Comparison of ENCODE assay signal across 17 cellular contexts in genomic region chr5:34552686-34553085, GRCh38.
DNase-seq lines count a peak whose midpoint lies in the region; ATAC-seq, FAIRE-seq and TF ChIP-seq lines count a peak whose summit lies in the region.
"Had no signal": no experiment of that assay in that cellular context is flagged by ENCODE, and none has a peak within 500 bp of the region (broad histone marks: within the 10 kb centered on the region; RNA-seq: fewer than 3 reads in every experiment).

No MANE protein-coding gene starts in this region.

- TF ChIP-seq EP300 in K562 (IDR thresholded peaks at IDR 0.05; ENCODE audit: low read length): no peak
- no peak for TF ChIP-seq EP300 in sigmoid colon (IDR thresholded peaks at IDR 0.05)

- no peak for TF ChIP-seq RAD21 in K562 (CRISPR knock-in tag; conservative IDR thresholded peaks at IDR 0.05 in 1 of 2, IDR thresholded peaks at IDR 0.05 in 1 of 2)

- peak; percentile 71 for ATAC-seq in K562
- ATAC-seq: activated CD8-positive, alpha-beta memory T cell treated with anti-CD3 and anti-CD28 coated beads, Interleukin-2, amount 10 ng/mL, durations not matched to agents 7 days and 5 days; activated T-helper 17 cell treated with anti-CD3 and anti-CD28 coated beads, Interleukin-2, amount 50 U/mL, for 72 hours had no signal

- in situ Hi-C loops in K562 (cut with MboI): no loop called here

- H3K27ac ChIP-seq in HEK293 (ENCODE audit: extremely low read depth, low read depth, low read length) (no peak overlapping the region), K562 (ENCODE audit: extremely low read depth, low read depth, low read length) (no peak overlapping the region), sigmoid colon (peak overlapping the region; percentile 42 to 80 (median 72))

- no TSS peak for BruUV-seq in K562 (replicated peaks; lab: Mats Ljungman, UMichigan)

- H3K4me3 ChIP-seq in HEK293 (ENCODE audit: low read depth, low read length) (no peak overlapping the region), K562 (no peak overlapping the region), sigmoid colon (no peak overlapping the region), lower leg skin (ENCODE audit: low read depth, poor library complexity, severe bottlenecking) (no peak overlapping the region)
- H3K4me3 ChIP-seq: HAP-1, right atrium auricular region had no signal

- 0 out of 2 replicates have a peak, but pooled peaks cover 2% of the 10 kb centered on the region for H4K20me1 ChIP-seq in K562 (replicated peaks; ENCODE audit: control insufficient read depth, insufficient read depth, low read length)

- CTCF ChIA-PET in HEK293 (lab: Yijun Ruan, JAX): interaction anchor here (0.7 to 1.0 kb wide), 4 partner anchors 18 to 474 kb away, joined by 3 to 4 read pairs (median 3); no protein-coding TSS in a partner anchor
- CTCF ChIA-PET in K562 (lab: Yijun Ruan, JAX; ENCODE audit: low intra/inter-chr PET ratio): no interaction called here

- no peaks in the 10 kb centered on the region for H3K9me1 ChIP-seq in K562 (ENCODE audit: control insufficient read depth, insufficient read depth, low read length)

- H2AFZ ChIP-seq in K562 (ENCODE audit: low read depth, low read length): peak overlapping the region; percentile 49

- H3K27me3 ChIP-seq in K562 (ENCODE audit: control insufficient read depth in 2 of 2, insufficient read depth in 2 of 2, low read length in 2 of 2): peaks cover 2 to 3% of the 10 kb centered on the region in 2 experiments; a peak in 2 of 5 replicates
- no peaks in the 10 kb centered on the region for H3K27me3 ChIP-seq in sigmoid colon
- H3K27me3 ChIP-seq: right atrium auricular region had no signal

- WGBS in K562 (ENCODE audit: insufficient coverage, low coverage, missing lambda C conversion rate): 27% methylated on average over 3 of the region's 3 CpGs
- 89 to 93% methylated on average over 3 of the region's 3 CpGs for WGBS in sigmoid colon, 2 donors
- WGBS in lower leg skin, 2 donors: 65 to 73% methylated on average over 3 of the region's 3 CpGs

- TF ChIP-seq CTCF in HEK293 (tag by site-specific recombination; IDR thresholded peaks at IDR 0.05) (no peak), K562 (IDR thresholded peaks at IDR 0.05 in 2 of 3, conservative IDR thresholded peaks at IDR 0.05 in 1 of 3; ENCODE audit: insufficient read depth in 2 of 3, low read depth in 1 of 3, low read length in 3 of 3) (no peak), sigmoid colon (IDR thresholded peaks at IDR 0.05) (no peak), lower leg skin (IDR thresholded peaks at IDR 0.05) (no peak)

- H3K4me1 ChIP-seq in HEK293 (ENCODE audit: control insufficient read depth, insufficient read depth, low read length) (peaks cover 8% of the 10 kb centered on the region; the same call in 1 of the 2 replicates), K562 (replicated peaks in 1 of 2; ENCODE audit: control insufficient read depth in 2 of 2, insufficient read depth in 2 of 2, low read length in 2 of 2) (peaks cover 3 to 18% of the 10 kb centered on the region in 2 experiments; a peak in 3 of 5 replicates), sigmoid colon (peaks cover 0 to 29% (median 17%) of the 10 kb centered on the region in 4 donors)
- H3K4me1 ChIP-seq: HAP-1 had no signal

- H3K9ac ChIP-seq in K562 (ENCODE audit: insufficient read depth in 1 of 2, low read depth in 2 of 2, low read length in 2 of 2): no peak overlapping the region

- DNase-seq in Ammon's horn (ENCODE audit: low spot score) (peak; percentile 22), K562 (ENCODE audit: extremely low read depth in 1 of 4, low spot score in 3 of 4) (no peak), sigmoid colon (no peak), GDM1 (lab: John Stamatoyannopoulos, UW) (no peak), NOMO-1 (lab: John Stamatoyannopoulos, UW; ENCODE audit: unreplicated experiment in 2 of 2) (no peak), lower leg skin (ENCODE audit: low spot score in 2 of 2) (no peak)
- DNase-seq: activated CD8-positive, alpha-beta memory T cell treated with anti-CD3 and anti-CD28 coated beads, Interleukin-2, amount 10 ng/mL, durations not matched to agents 7 days and 5 days; activated naive CD8-positive, alpha-beta T cell treated with anti-CD3 and anti-CD28 coated beads, Interleukin-2, amount 10 ng/mL, durations not matched to agents 7 days and 5 days; cortex of kidney; NCI-H1105; NCI-H2081 treated with DMSO at 0.1 percent for 48 hours had no signal

- H3K79me2 ChIP-seq in K562 (ENCODE audit: control insufficient read depth, insufficient read depth, low read length): no peaks in the 10 kb centered on the region

- TF ChIP-seq POLR2A in K562 (conservative IDR thresholded peaks at IDR 0.05): no peak
- TF ChIP-seq POLR2A in sigmoid colon (IDR thresholded peaks at IDR 0.05): no peak
- no peak for TF ChIP-seq POLR2A in lower leg skin (IDR thresholded peaks at IDR 0.05)

- no peak overlapping the region for H3K4me2 ChIP-seq in K562 (ENCODE audit: insufficient read depth, low read length)

- no peak for FAIRE-seq in K562 (lab: Jason Lieb, UNC)
- FAIRE-seq: GM12892, HTR-8/SVneo had no signal

- H3K9me3 ChIP-seq in HEK293 (ENCODE audit: control insufficient read depth, insufficient read depth, low read depth, low read length) (no peaks in the 10 kb centered on the region), K562 (replicated peaks; ENCODE audit: control insufficient read depth, insufficient read depth, low read depth, low read length) (peaks cover 1% of the 10 kb centered on the region; the same call in 1 of the 2 replicates), sigmoid colon (no peaks in the 10 kb centered on the region)
- H3K9me3 ChIP-seq: HAP-1, right atrium auricular region had no signal

- POLR2A ChIA-PET in HEK293 (lab: Yijun Ruan, JAX) (no interaction called here), K562 (lab: Yijun Ruan, JAX) (interaction anchor here (0.8 to 2.2 kb wide), 4 partner anchors 14 to 147 kb away, joined by 3 to 8 read pairs (median 4); no protein-coding TSS in a partner anchor)

- H3K36me3 ChIP-seq in HEK293 (ENCODE audit: control insufficient read depth in 2 of 2, insufficient read depth in 1 of 2, low read length in 2 of 2): no peaks in the 10 kb centered on the region
- H3K36me3 ChIP-seq in K562 (ENCODE audit: control insufficient read depth, insufficient read depth, low read length): no peaks in the 10 kb centered on the region
- H3K36me3 ChIP-seq in sigmoid colon: no peaks in the 10 kb centered on the region
- H3K36me3 ChIP-seq: HAP-1, right atrium auricular region had no signal

- intact Hi-C loops in K562 (cut with micrococcal nuclease) (no loop called here), sigmoid colon (cut with DNase I) (loop anchor here (10.0 kb wide), 1 partner anchor 102 kb away; the partner anchor contains the start of gene RAI14), lower leg skin (cut with DNase I; ENCODE audit: low total_unique reads) (no loop called here)

TF ChIP-seq in HEK293, 187 proteins besides CTCF, POLR2A, EP300 and RAD21 (continues in another document):
- no peak for TF ChIP-seq ZNF404 (tag by site-specific recombination; IDR thresholded peaks at IDR 0.05)
- TF ChIP-seq REST (tag by site-specific recombination; IDR thresholded peaks at IDR 0.05): peak; percentile 96

TF ChIP-seq in K562, 482 proteins besides CTCF, POLR2A, EP300 and RAD21 (continues in another document):
- TF ChIP-seq RUNX1 (IDR thresholded peaks at IDR 0.05; ENCODE audit: low read depth) (no peak), USF2 (CRISPR knock-in tag; IDR thresholded peaks at IDR 0.05) (peak; percentile 65), U2AF2 (optimal IDR thresholded peaks at IDR 0.05; ENCODE audit: low read depth, low read length) (no peak), TOE1 (IDR thresholded peaks at IDR 0.05; ENCODE audit: borderline replicate concordance) (0 out of 2 replicates have a peak, but pooled peaks have one; percentile 18), TOE1 (CRISPR knock-in tag; IDR thresholded peaks at IDR 0.05; ENCODE audit: borderline replicate concordance, low read depth) (no peak), L3MBTL2 (IDR thresholded peaks at IDR 0.05) (peak; percentile 51; the same call in 1 of the 2 replicates), ZNF324 (CRISPR knock-in tag; IDR thresholded peaks at IDR 0.05) (no peak), CBFA2T2 (conservative IDR thresholded peaks at IDR 0.05) (peak; percentile 25), ZNF408 (CRISPR knock-in tag; IDR thresholded peaks at IDR 0.05; ENCODE audit: low read depth) (no peak), IFI16 (CRISPR knock-in tag; IDR thresholded peaks at IDR 0.05) (no peak), MIER1 (IDR thresholded peaks at IDR 0.05; ENCODE audit: low read depth) (peak; percentile 73), SMARCA5 (IDR thresholded peaks at IDR 0.05) (no peak), HMG20A (CRISPR knock-in tag; conservative IDR thresholded peaks at IDR 0.05) (no peak), SAP30 (IDR thresholded peaks at IDR 0.05; ENCODE audit: borderline replicate concordance, insufficient read depth, low read depth, low read length, poor library complexity, severe bottlenecking) (no peak), ZNF589 (CRISPR knock-in tag; IDR thresholded peaks at IDR 0.05; ENCODE audit: low read depth) (no peak), GATAD2B (IDR thresholded peaks at IDR 0.05; ENCODE audit: borderline replicate concordance) (no peak), USF1 (CRISPR knock-in tag; IDR thresholded peaks at IDR 0.05) (peak; percentile 79), MEIS2 (IDR thresholded peaks at IDR 0.05; ENCODE audit: partially characterized antibody) (no peak), ZNF644 (tag; IDR thresholded peaks at IDR 0.05; ENCODE audit: low read depth) (no peak)

Comparison
In these comparisons a context has a peak if more than half of its experiments do, and no peak if none do; other contexts are left out.
1. H3K27ac ChIP-seq: peak in sigmoid colon (4 of 4); none in HEK293 (single experiment) and K562 (single experiment).